Comparison of ENCODE assay signal across 8 cellular contexts in the genomic region with DNA sequence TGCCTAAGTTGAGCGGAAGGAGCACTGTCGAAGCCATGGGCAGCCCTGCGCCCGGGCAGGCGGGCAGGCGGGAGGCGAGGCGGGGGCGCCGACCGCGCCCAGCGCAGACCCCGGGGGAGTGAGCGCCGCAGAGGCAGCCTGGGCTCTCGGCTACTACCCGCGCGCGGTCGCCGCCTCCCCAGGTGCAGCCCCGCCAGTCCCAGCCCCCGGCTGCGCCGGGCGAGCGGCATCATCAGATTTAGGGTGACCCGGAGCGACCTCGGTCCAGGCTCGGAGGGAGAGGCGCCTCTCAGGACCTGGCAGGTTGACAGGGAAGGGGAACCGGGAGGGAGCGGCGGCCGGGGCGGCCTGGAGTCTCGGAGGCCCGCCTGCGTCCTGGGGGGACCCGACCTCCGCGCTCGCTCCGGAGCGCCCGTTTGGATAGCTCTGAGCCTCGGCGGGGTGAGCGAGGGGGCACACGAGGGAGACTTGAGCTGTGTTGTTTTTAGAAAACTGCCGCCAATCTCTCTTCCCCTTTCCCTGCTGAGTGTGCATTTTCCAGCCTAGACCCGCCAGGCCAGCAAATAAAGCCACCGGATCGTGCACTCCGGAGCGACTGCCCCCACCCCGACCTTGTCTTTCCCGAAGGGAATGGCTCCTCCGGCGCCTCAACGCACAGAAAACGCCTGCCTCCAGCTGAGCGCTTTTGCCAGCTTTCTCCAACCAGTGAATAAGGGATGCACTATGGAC. TPM values are rescaled to one million over a fixed set of nuclear protein-coding genes. Genes with fewer than 3 reads are reported as not detected.
DNase-seq lines count a peak whose midpoint lies in the region; ATAC-seq and TF ChIP-seq lines count a peak whose summit lies in the region.

No MANE protein-coding gene starts in this region.

- CTCF ChIA-PET in GM10248 (lab: Yijun Ruan, JAX): no interaction called here

- H3K4me1 ChIP-seq in right lobe of liver (peaks cover 0 to 31% (median 3%) of the 10 kb centered on the region in 4 donors), thoracic aorta (ENCODE audit: control insufficient read depth in 1 of 2, low read depth in 2 of 2) (peaks cover 2 to 24% of the 10 kb centered on the region in 2 donors)

- no peaks in the 10 kb centered on the region for H3K27me3 ChIP-seq in right lobe of liver
- H3K27me3 ChIP-seq in thoracic aorta (replicated peaks; ENCODE audit: insufficient read depth): no peaks in the 10 kb centered on the region

- ATAC-seq in right lobe of liver (peak; percentile 4 to 43 (median 20)), thoracic aorta (ENCODE audit: insufficient number of reproducible peaks, low FRiP score, low read depth) (no peak), HG03469 (IDR thresholded peaks at IDR 0.05; ENCODE audit: unreplicated experiment) (no peak), GM21717 (IDR thresholded peaks at IDR 0.05; ENCODE audit: unreplicated experiment) (no peak)

- TF ChIP-seq CTCF in GM10248 (IDR thresholded peaks at IDR 0.05; ENCODE audit: control extremely low read depth, extremely low read depth, low read depth, missing control alignments) (no peak), right lobe of liver (IDR thresholded peaks at IDR 0.05) (no peak), thoracic aorta (IDR thresholded peaks at IDR 0.05) (no peak)

- H3K36me3 ChIP-seq in right lobe of liver: no peaks in the 10 kb centered on the region
- no peaks in the 10 kb centered on the region for H3K36me3 ChIP-seq in thoracic aorta

- H3K9me3 ChIP-seq in right lobe of liver (no peaks in the 10 kb centered on the region), thoracic aorta (no peaks in the 10 kb centered on the region)

- intact Hi-C loops in right lobe of liver (cut with DNase I): loop anchor here in 1 of 2 donors (10.0 kb wide), 1 partner anchor 142 kb away; no protein-coding TSS in a partner anchor

- peak; percentile 18 for DNase-seq in GM10248 (ENCODE audit: extremely low spot score)
- DNase-seq in NCI-H748 (lab: John Stamatoyannopoulos, UW; ENCODE audit: unreplicated experiment): peak; percentile 70
- DNase-seq in dermis blood vessel endothelial cell: peak; percentile 48
- DNase-seq in right lobe of liver: peak; percentile 59 to 77 (median 77)
- DNase-seq in thoracic aorta (ENCODE audit: low spot score): no peak
- no peak for DNase-seq in NCI-H510A treated with DMSO at 0.1 percent for 48 hours (lab: John Stamatoyannopoulos, UW)

- 7% methylated on average over 14 of the region's 66 CpGs for WGBS in right lobe of liver (ENCODE audit: insufficient coverage, low coverage, low lambda C conversion rate, missing lambda C conversion rate)

- POLR2A ChIA-PET in GM10248 (lab: Yijun Ruan, JAX): no interaction called here

- H3K4me3 ChIP-seq in right lobe of liver: peak overlapping the region; percentile 68 to 80 (median 74)
- peak overlapping the region; percentile 94 for H3K4me3 ChIP-seq in thoracic aorta

- H3K27ac ChIP-seq in right lobe of liver: peak overlapping the region; percentile 77 to 96 (median 80)
- peak overlapping the region; percentile 92 to 96 for H3K27ac ChIP-seq in thoracic aorta

- TF ChIP-seq POLR2A in right lobe of liver (IDR thresholded peaks at IDR 0.05): no peak

RNA-seq across cellular contexts. Expression of a gene that starts 2.3 kb away (rescaled TPM):
- total RNA-seq in dermis blood vessel endothelial cell (178 and 209 TPM in 2 replicates), right lobe of liver (10 to 100 TPM; 14.7 to 61.7 (median 29.5) TPM), thoracic aorta (100 to 1,000 TPM in 1 of 2 donors, 10 to 100 TPM in 1; 66.9 to 117 TPM)

Comparison
In these comparisons a context has a peak if more than half of its experiments do, and no peak if none do; other contexts are left out.
1. DNase-seq: peak in GM10248 (single experiment), NCI-H748 (single experiment), dermis blood vessel endothelial cell (single experiment) and right lobe of liver (3 of 3); none in thoracic aorta (single experiment) and NCI-H510A treated with DMSO at 0.1 percent for 48 hours (single experiment).
2. ATAC-seq: peak in right lobe of liver (4 of 4); none in thoracic aorta (single experiment), HG03469 (single experiment) and GM21717 (single experiment).